1 cellular context compared by ENCODE assay signal in genomic region chr14:58730793-58731464, GRCh38.
TF ChIP-seq lines count a peak whose summit lies in the region.

No MANE protein-coding gene starts in this region.

TF ChIP-seq in SK-N-SH, 30 proteins besides CTCF, POLR2A, EP300 and RAD21 (continued from another document):
- no peak for TF ChIP-seq REST (IDR thresholded peaks at IDR 0.05; ENCODE audit: low read depth, low read length)
- TF ChIP-seq RFX5 (IDR thresholded peaks at IDR 0.05; ENCODE audit: low read length): no peak
- TF ChIP-seq TAF1 (IDR thresholded peaks at IDR 0.05; ENCODE audit: borderline replicate concordance, low read depth, low read length): no peak
- no peak for TF ChIP-seq POLR2AphosphoS5 (IDR thresholded peaks at IDR 0.05; ENCODE audit: low read depth, low read length)
- no peak for TF ChIP-seq RXRA (IDR thresholded peaks at IDR 0.05; ENCODE audit: borderline replicate concordance, low read depth)
- TF ChIP-seq JUND (IDR thresholded peaks at IDR 0.05): no peak
- TF ChIP-seq MXI1 (IDR thresholded peaks at IDR 0.05; ENCODE audit: low read depth, low read length): no peak
- no peak for TF ChIP-seq FOXJ3 (CRISPR knock-in tag; IDR thresholded peaks at IDR 0.05)
- no peak for TF ChIP-seq USF2 (IDR thresholded peaks at IDR 0.05; ENCODE audit: borderline replicate concordance, low read depth, low read length)
- TF ChIP-seq NFIC (IDR thresholded peaks at IDR 0.05; ENCODE audit: borderline replicate concordance): no peak
- TF ChIP-seq YY1 (IDR thresholded peaks at IDR 0.05; ENCODE audit: low read depth): no peak
